1 cellular context compared by ENCODE assay signal in genomic region chr4:57442834-57443291, GRCh38.
TF ChIP-seq lines count a peak whose summit lies in the region.

No MANE protein-coding gene starts in this region.

TF ChIP-seq in GM23338, 12 proteins besides CTCF, POLR2A, EP300 and RAD21:
- no peak for TF ChIP-seq ZNF462 (CRISPR knock-in tag; IDR thresholded peaks at IDR 0.05)
- TF ChIP-seq ZNF331 (CRISPR knock-in tag; IDR thresholded peaks at IDR 0.05; ENCODE audit: low read depth): no peak
- TF ChIP-seq EZH2phosphoT487 (IDR thresholded peaks at IDR 0.05; ENCODE audit: unreplicated experiment): no peak
- no peak for TF ChIP-seq EZH2 (IDR thresholded peaks at IDR 0.05; ENCODE audit: low read depth, unreplicated experiment)
- TF ChIP-seq NANOG (IDR thresholded peaks at IDR 0.05; ENCODE audit: borderline replicate concordance): no peak
- no peak for TF ChIP-seq STAT1 (IDR thresholded peaks at IDR 0.05; ENCODE audit: unreplicated experiment)
- TF ChIP-seq CREB1 (CRISPR knock-in tag; IDR thresholded peaks at IDR 0.05; ENCODE audit: low read depth): no peak
- TF ChIP-seq, protein P1, sequence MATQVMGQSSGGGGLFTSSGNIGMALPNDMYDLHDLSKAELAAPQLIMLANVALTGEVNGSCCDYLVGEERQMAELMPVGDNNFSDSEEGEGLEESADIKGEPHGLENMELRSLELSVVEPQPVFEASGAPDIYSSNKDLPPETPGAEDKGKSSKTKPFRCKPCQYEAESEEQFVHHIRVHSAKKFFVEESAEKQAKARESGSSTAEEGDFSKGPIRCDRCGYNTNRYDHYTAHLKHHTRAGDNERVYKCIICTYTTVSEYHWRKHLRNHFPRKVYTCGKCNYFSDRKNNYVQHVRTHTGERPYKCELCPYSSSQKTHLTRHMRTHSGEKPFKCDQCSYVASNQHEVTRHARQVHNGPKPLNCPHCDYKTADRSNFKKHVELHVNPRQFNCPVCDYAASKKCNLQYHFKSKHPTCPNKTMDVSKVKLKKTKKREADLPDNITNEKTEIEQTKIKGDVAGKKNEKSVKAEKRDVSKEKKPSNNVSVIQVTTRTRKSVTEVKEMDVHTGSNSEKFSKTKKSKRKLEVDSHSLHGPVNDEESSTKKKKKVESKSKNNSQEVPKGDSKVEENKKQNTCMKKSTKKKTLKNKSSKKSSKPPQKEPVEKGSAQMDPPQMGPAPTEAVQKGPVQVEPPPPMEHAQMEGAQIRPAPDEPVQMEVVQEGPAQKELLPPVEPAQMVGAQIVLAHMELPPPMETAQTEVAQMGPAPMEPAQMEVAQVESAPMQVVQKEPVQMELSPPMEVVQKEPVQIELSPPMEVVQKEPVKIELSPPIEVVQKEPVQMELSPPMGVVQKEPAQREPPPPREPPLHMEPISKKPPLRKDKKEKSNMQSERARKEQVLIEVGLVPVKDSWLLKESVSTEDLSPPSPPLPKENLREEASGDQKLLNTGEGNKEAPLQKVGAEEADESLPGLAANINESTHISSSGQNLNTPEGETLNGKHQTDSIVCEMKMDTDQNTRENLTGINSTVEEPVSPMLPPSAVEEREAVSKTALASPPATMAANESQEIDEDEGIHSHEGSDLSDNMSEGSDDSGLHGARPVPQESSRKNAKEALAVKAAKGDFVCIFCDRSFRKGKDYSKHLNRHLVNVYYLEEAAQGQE (IDR thresholded peaks at IDR 0.05; ENCODE audit: unreplicated experiment): no peak
- no peak for TF ChIP-seq JUNB (IDR thresholded peaks at IDR 0.05; ENCODE audit: unreplicated experiment)
- no peak for TF ChIP-seq POLR2AphosphoS5 (IDR thresholded peaks at IDR 0.05; ENCODE audit: low read depth)
- TF ChIP-seq ETS1 (IDR thresholded peaks at IDR 0.05): no peak
- TF ChIP-seq ZNF114 (CRISPR knock-in tag; IDR thresholded peaks at IDR 0.05): no peak
